ENCODE assay signal across 1 cellular context in genomic region chr1:79604490-79605198, GRCh38.
TF ChIP-seq lines count a peak whose summit lies in the region.

No MANE protein-coding gene starts in this region.

TF ChIP-seq in GM23338, 12 proteins besides CTCF, POLR2A, EP300 and RAD21 (continued from another document):
- TF ChIP-seq ZNF462 (CRISPR knock-in tag; IDR thresholded peaks at IDR 0.05) (no peak), ZNF114 (CRISPR knock-in tag; IDR thresholded peaks at IDR 0.05) (no peak), CREB1 (CRISPR knock-in tag; IDR thresholded peaks at IDR 0.05; ENCODE audit: low read depth) (no peak)
